ENCODE assay signal across 15 cellular contexts in the genomic region with DNA sequence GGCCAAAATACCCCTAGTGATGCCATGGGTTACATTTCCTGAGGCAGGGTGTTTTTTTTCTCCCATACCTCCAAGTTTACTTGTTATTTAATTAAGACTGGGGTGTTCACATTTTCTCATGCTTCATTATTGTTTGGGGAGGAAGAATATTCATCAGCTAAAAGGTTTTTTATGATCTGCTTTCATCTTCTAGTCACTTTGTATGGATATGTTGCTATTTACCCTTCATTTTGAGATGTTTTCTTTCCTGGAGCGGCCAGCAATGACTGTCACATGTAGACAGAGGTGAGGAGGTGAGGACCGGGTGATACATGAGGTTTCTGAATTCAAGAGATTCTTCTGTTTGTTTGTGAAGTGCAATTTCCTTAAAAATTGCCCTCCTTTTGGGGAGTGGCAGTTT.
DNase-seq lines count a peak whose midpoint lies in the region; ATAC-seq and TF ChIP-seq lines count a peak whose summit lies in the region.
"Had no signal": no experiment of that assay in that cellular context is flagged by ENCODE, and none has a peak within 500 bp of the region (broad histone marks: within the 10 kb centered on the region; RNA-seq: fewer than 3 reads in every experiment).

No MANE protein-coding gene starts in this region.

- no peaks in the 10 kb centered on the region for H3K27me3 Mint-ChIP-seq in type B pancreatic cell
- H3K27me3 Mint-ChIP-seq: CD4-positive, CD25-positive, alpha-beta regulatory T cell; IgD-negative memory B cell had no signal

- no peaks in the 10 kb centered on the region for H3K79me2 ChIP-seq in GM23248 (ENCODE audit: insufficient read depth)

- no peaks in the 10 kb centered on the region for H3K9me2 ChIP-seq in GM23248 (ENCODE audit: insufficient read depth)

- peaks cover 55% of the 10 kb centered on the region for H3K4me1 Mint-ChIP-seq in type B pancreatic cell (ENCODE audit: unreplicated experiment)
- no peaks in the 10 kb centered on the region for H3K4me1 Mint-ChIP-seq in stimulated activated effector memory CD8-positive, alpha-beta T cell treated with anti-CD3 and anti-CD28 coated beads, Interleukin-12 subunit alpha, Interleukin-12 subunit beta, amount 100 ng/mL, for 72 hours
- H3K4me1 Mint-ChIP-seq: CD4-positive, CD25-positive, alpha-beta regulatory T cell; IgD-negative memory B cell had no signal

- H3K4me1 ChIP-seq in GM23248 (ENCODE audit: insufficient read depth) = peaks cover 49% of the 10 kb centered on the region
- H3K4me1 ChIP-seq: BLaER1 treated with 17β-estradiol and CSF1 and Interleukin-3, amounts not matched to agents 10 nM and 100 nM had no signal

- peak overlapping the region; percentile 29 for H3K4me2 ChIP-seq in GM23248 (ENCODE audit: unreplicated experiment)
- H3K4me2 ChIP-seq: BLaER1 treated with 17β-estradiol and CSF1 and Interleukin-3, amounts not matched to agents 10 nM and 100 nM; GM23338 had no signal

- no peaks in the 10 kb centered on the region for H4K20me1 ChIP-seq in GM23248 (ENCODE audit: insufficient read depth)
- H4K20me1 ChIP-seq: BLaER1 treated with 17β-estradiol and CSF1 and Interleukin-3, amounts not matched to agents 10 nM and 100 nM had no signal

- H3K9me3 Mint-ChIP-seq in type B pancreatic cell = no peaks in the 10 kb centered on the region
- no peaks in the 10 kb centered on the region for H3K9me3 Mint-ChIP-seq in stimulated activated effector memory CD8-positive, alpha-beta T cell treated with anti-CD3 and anti-CD28 coated beads, Interleukin-12 subunit alpha, Interleukin-12 subunit beta, amount 100 ng/mL, for 72 hours
- H3K9me3 Mint-ChIP-seq: IgD-negative memory B cell had no signal

- H3K9ac ChIP-seq in GM23248 = no peak overlapping the region
- H3K9ac ChIP-seq: BLaER1 treated with 17β-estradiol and CSF1 and Interleukin-3, amounts not matched to agents 10 nM and 100 nM had no signal

- peak overlapping the region; percentile 50 for H3K27ac Mint-ChIP-seq in type B pancreatic cell
- H3K27ac Mint-ChIP-seq in stimulated activated effector memory CD8-positive, alpha-beta T cell treated with anti-CD3 and anti-CD28 coated beads, Interleukin-12 subunit alpha, Interleukin-12 subunit beta, amount 100 ng/mL, for 72 hours = no peak overlapping the region
- H3K27ac Mint-ChIP-seq: CD4-positive, CD25-positive, alpha-beta regulatory T cell; IgD-negative memory B cell had no signal

- 29 to 32% methylated on average over 2 of the region's 2 CpGs for whole genome bisulfite sequencing in GM23248 (ENCODE audit: low coverage in 1 of 2, low lambda C conversion rate in 2 of 2, missing lambda C conversion rate in 2 of 2), 2 experiments

- no peaks in the 10 kb centered on the region for H3K36me3 ChIP-seq in GM23248 (ENCODE audit: low read depth)
- H3K36me3 ChIP-seq: BLaER1 treated with 17β-estradiol and CSF1 and Interleukin-3, amounts not matched to agents 10 nM and 100 nM had no signal

- no peak for TF ChIP-seq CTCF in fibroblast of the aortic adventitia (IDR thresholded peaks at IDR 0.05; ENCODE audit: insufficient read depth, low read length)
- TF ChIP-seq CTCF in type B pancreatic cell (conservative IDR thresholded peaks at IDR 0.05) = no peak

- H3K27me3 ChIP-seq in GM23248 (replicated peaks; ENCODE audit: insufficient read depth) = no peaks in the 10 kb centered on the region
- H3K27me3 ChIP-seq: BLaER1 treated with 17β-estradiol and CSF1 and Interleukin-3, amounts not matched to agents 10 nM and 100 nM had no signal

- H2AFZ ChIP-seq in GM23248 = peak overlapping the region; percentile 35; the same call in 1 of the 2 replicates
- H2AFZ ChIP-seq: GM23338 had no signal

- H3K36me3 Mint-ChIP-seq in type B pancreatic cell = peaks cover 15% of the 10 kb centered on the region
- H3K36me3 Mint-ChIP-seq in stimulated activated effector memory CD8-positive, alpha-beta T cell treated with anti-CD3 and anti-CD28 coated beads, Interleukin-12 subunit alpha, Interleukin-12 subunit beta, amount 100 ng/mL, for 72 hours = no peaks in the 10 kb centered on the region

- H3K27ac ChIP-seq in GM23248 = no peak overlapping the region
- H3K27ac ChIP-seq: BLaER1 treated with 17β-estradiol and CSF1 and Interleukin-3, amounts not matched to agents 10 nM and 100 nM had no signal

- peaks cover 38% of the 10 kb centered on the region for H3F3A ChIP-seq in GM23248 (ENCODE audit: insufficient read depth)

- H3K4me3 ChIP-seq in GM23248 (no peak overlapping the region), fibroblast of the aortic adventitia (ENCODE audit: low read depth, low read length) (no peak overlapping the region)
- H3K4me3 ChIP-seq: BLaER1 treated with 17β-estradiol and CSF1 and Interleukin-3, amounts not matched to agents 10 nM and 100 nM; GM23338 had no signal

- ATAC-seq in stimulated activated effector memory CD8-positive, alpha-beta T cell treated with anti-CD3 and anti-CD28 coated beads, Interleukin-12 subunit alpha, Interleukin-12 subunit beta, amount 100 ng/mL, for 72 hours = no peak
- ATAC-seq: GM23338 had no signal

- peak; percentile 4 for DNase-seq in NCI-H748 (lab: John Stamatoyannopoulos, UW; ENCODE audit: unreplicated experiment)
- DNase-seq in NCI-H748 treated with DMSO at 0.1 percent for 48 hours (lab: John Stamatoyannopoulos, UW) = no peak
- DNase-seq in GM23248 = no peak
- DNase-seq in fibroblast of the aortic adventitia (ENCODE audit: low read depth) = peak; percentile 4
- no peak for DNase-seq in type B pancreatic cell (ENCODE audit: extremely low spot score, unreplicated experiment)
- no peak for DNase-seq in HPDE6-E6E7 (ENCODE audit: extremely low spot score)
- no peak for DNase-seq in stimulated activated effector memory CD8-positive, alpha-beta T cell treated with anti-CD3 and anti-CD28 coated beads, Interleukin-12 subunit alpha, Interleukin-12 subunit beta, amount 100 ng/mL, for 72 hours (ENCODE audit: low spot score in 2 of 2)
- DNase-seq: 8988T; ACHN; Calu3; CD4-positive, CD25-positive, alpha-beta regulatory T cell; H7 had no signal

- peak overlapping the region; percentile 24 for H3K4me3 Mint-ChIP-seq in type B pancreatic cell
- H3K4me3 Mint-ChIP-seq in stimulated activated effector memory CD8-positive, alpha-beta T cell treated with anti-CD3 and anti-CD28 coated beads, Interleukin-12 subunit alpha, Interleukin-12 subunit beta, amount 100 ng/mL, for 72 hours = no peak overlapping the region
- H3K4me3 Mint-ChIP-seq: CD4-positive, CD25-positive, alpha-beta regulatory T cell; GM23338; IgD-negative memory B cell had no signal

- no peaks in the 10 kb centered on the region for H3K9me3 ChIP-seq in GM23248 (ENCODE audit: low read depth)
- H3K9me3 ChIP-seq: BLaER1 treated with 17β-estradiol and CSF1 and Interleukin-3, amounts not matched to agents 10 nM and 100 nM had no signal

- in situ Hi-C loops in GM23248 (cut with MboI) = no loop called here

Comparison
In these comparisons a context has a peak if more than half of its experiments do, and no peak if none do; other contexts are left out.
1. DNase-seq: peak in NCI-H748 (single experiment) and fibroblast of the aortic adventitia (single experiment); none in NCI-H748 treated with DMSO at 0.1 percent for 48 hours (single experiment), GM23248 (single experiment), type B pancreatic cell (single experiment), HPDE6-E6E7 (single experiment) and stimulated activated effector memory CD8-positive, alpha-beta T cell treated with anti-CD3 and anti-CD28 coated beads, Interleukin-12 subunit alpha, Interleukin-12 subunit beta, amount 100 ng/mL, for 72 hours (0 of 2).